In genomic region chr16:67190041-67190440, GRCh38 we compare ENCODE assay signal across 19 cellular contexts. TPM values are rescaled to one million over a fixed set of nuclear protein-coding genes. Genes with fewer than 3 reads are reported as not detected.
DNase-seq lines count a peak whose midpoint lies in the region; ATAC-seq and TF ChIP-seq lines count a peak whose summit lies in the region.
"Had no signal": no experiment of that assay in that cellular context is flagged by ENCODE, and none has a peak within 500 bp of the region (broad histone marks: within the 10 kb centered on the region; RNA-seq: fewer than 3 reads in every experiment).

A gene with protein sequence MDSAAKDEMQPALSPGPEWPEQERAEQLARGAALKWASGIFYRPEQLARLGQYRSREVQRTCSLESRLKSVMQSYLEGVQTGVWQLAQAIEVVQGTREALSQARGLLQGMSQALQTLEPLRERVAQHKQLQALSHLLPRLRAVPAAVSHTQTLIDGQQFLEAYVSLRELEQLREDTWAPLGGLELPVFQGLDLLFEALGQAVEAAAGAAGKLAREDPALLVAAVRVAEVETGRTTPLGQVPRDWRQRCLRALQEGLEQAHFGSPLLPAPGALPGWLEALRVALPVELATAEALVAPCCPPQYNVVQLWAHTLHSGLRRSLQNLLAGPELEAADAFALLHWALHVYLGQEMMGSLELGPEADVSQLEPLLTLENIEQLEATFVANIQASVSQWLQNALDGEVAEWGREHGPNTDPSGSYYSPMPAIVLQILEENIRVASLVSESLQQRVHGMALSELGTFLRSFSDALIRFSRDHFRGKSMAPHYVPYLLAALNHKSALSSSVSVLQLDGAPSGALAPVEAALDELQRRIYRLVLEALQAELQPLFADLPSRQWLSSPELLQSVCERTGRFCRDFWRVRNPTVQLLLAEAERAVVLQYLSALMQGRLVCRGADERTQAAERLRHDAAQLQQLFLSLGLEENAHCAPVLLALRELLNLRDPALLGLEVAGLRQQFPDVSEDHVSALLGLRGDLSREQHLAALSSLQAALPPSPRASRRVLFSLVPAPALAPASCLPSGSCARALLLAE (minus strand): TSS chr16:67190136. CDS start chr16:67189676, 460 bp downstream.

- DNase-seq in stimulated activated naive CD8-positive, alpha-beta T cell treated with anti-CD3 and anti-CD28 coated beads, Interleukin-15, amount 100 ng/mL, for 72 hours: no peak
- no peak for DNase-seq in stimulated activated naive CD8-positive, alpha-beta T cell treated with anti-CD3 and anti-CD28 coated beads, Interleukin-15, Interleukin-2, amounts not matched to agents 100 U/mL and 50 U/mL, for 24 hours
- DNase-seq in lung microvascular endothelial cell (ENCODE audit: low read depth in 2 of 2) (no peak), upper lobe of right lung (no peak), NCI-H146 (lab: John Stamatoyannopoulos, UW) (no peak), AG08396 (ENCODE audit: low spot score) (no peak), aorta (no peak)
- DNase-seq: activated CD4-positive, alpha-beta T cell treated with anti-CD3 and anti-CD28 coated beads, Interleukin-2, amount 50 U/mL, for 1 hour; BE2C; central memory CD4-positive, alpha-beta T cell; Kasumi-1; mammary epithelial cell; NCI-H1417 treated with DMSO at 0.1 percent for 48 hours; NCI-H2227 treated with DMSO at 0.1 percent for 48 hours; occipital lobe; stimulated activated CD4-positive, alpha-beta T cell treated with anti-CD3 and anti-CD28 coated beads, Interleukin-2, amount 100 ng/mL, for 48 hours; stimulated activated CD8-positive, alpha-beta memory T cell treated with anti-CD3 and anti-CD28 coated beads, Interleukin-4, amount 100 ng/mL, for 48 hours had no signal

- no peaks in the 10 kb centered on the region for H3K9me3 Mint-ChIP-seq in stimulated activated naive CD8-positive, alpha-beta T cell treated with anti-CD3 and anti-CD28 coated beads, Interleukin-15, amount 100 ng/mL, for 72 hours
- peaks cover 0 to 7% (median 0%) of the 10 kb centered on the region in 5 experiments for H3K9me3 Mint-ChIP-seq in brain

- H3K36me3 Mint-ChIP-seq in brain: peaks cover 14% of the 10 kb centered on the region
- H3K36me3 Mint-ChIP-seq: activated naive CD8-positive, alpha-beta T cell had no signal

- no peak within 1 kb of the TSS for H3K27ac Mint-ChIP-seq in stimulated activated naive CD8-positive, alpha-beta T cell treated with anti-CD3 and anti-CD28 coated beads, Interleukin-15, amount 100 ng/mL, for 72 hours
- H3K27ac Mint-ChIP-seq in brain: no peak within 1 kb of the TSS

- peaks cover 43% of the 10 kb centered on the region for H3K4me1 Mint-ChIP-seq in stimulated activated naive CD8-positive, alpha-beta T cell treated with anti-CD3 and anti-CD28 coated beads, Interleukin-15, amount 100 ng/mL, for 72 hours
- peaks cover 49% of the 10 kb centered on the region for H3K4me1 Mint-ChIP-seq in brain

- peak within 1 kb of the TSS; percentile 83 to 91 for H3K4me3 Mint-ChIP-seq in stimulated activated naive CD8-positive, alpha-beta T cell treated with anti-CD3 and anti-CD28 coated beads, Interleukin-15, amount 100 ng/mL, for 72 hours
- H3K4me3 Mint-ChIP-seq in brain: peak within 1 kb of the TSS in 3 of 5 experiments; percentile 66 to 95 (median 93)

- TF ChIP-seq CTCF in brain (conservative IDR thresholded peaks at IDR 0.05) (no peak), upper lobe of right lung (IDR thresholded peaks at IDR 0.05) (no peak)

- H3K27me3 Mint-ChIP-seq in stimulated activated naive CD8-positive, alpha-beta T cell treated with anti-CD3 and anti-CD28 coated beads, Interleukin-15, amount 100 ng/mL, for 72 hours: peaks cover 22% of the 10 kb centered on the region
- H3K27me3 Mint-ChIP-seq in brain: peaks cover 28% of the 10 kb centered on the region

- peak within 1 kb of the TSS; percentile 36 for H3K4me3 ChIP-seq in upper lobe of right lung
- H3K4me3 ChIP-seq in aorta (ENCODE audit: low read length in 2 of 2): no peak within 1 kb of the TSS

- H3K9me3 ChIP-seq in upper lobe of right lung (no peaks in the 10 kb centered on the region), aorta (ENCODE audit: control insufficient read depth, low read length) (no peaks in the 10 kb centered on the region)
- H3K9me3 ChIP-seq: BE2C had no signal

- H3K27me3 ChIP-seq in upper lobe of right lung: no peaks in the 10 kb centered on the region
- H3K27me3 ChIP-seq in aorta (ENCODE audit: control insufficient read depth in 1 of 2, insufficient read depth in 2 of 2, low read length in 1 of 2): no peaks in the 10 kb centered on the region
- H3K27me3 ChIP-seq: BE2C had no signal

- intact Hi-C loops in upper lobe of right lung (cut with DNase I) (no loop called here), aorta (cut with DNase I) (loop anchor here in 1 of 2 donors (5.0 kb wide), 1 partner anchor 37 kb away; the partner anchor contains the start of gene TMEM208)

- peaks cover 19% of the 10 kb centered on the region for H3K36me3 ChIP-seq in upper lobe of right lung
- peaks cover 0 to 3% of the 10 kb centered on the region in 2 donors for H3K36me3 ChIP-seq in aorta (ENCODE audit: control insufficient read depth in 1 of 2, insufficient read depth in 2 of 2, low read length in 1 of 2)

- H3K27ac ChIP-seq in upper lobe of right lung (peak within 1 kb of the TSS; percentile 51), aorta (ENCODE audit: low read depth in 1 of 2, low read length in 2 of 2) (no peak within 1 kb of the TSS)

- no peak for ATAC-seq in stimulated activated naive CD8-positive, alpha-beta T cell treated with anti-CD3 and anti-CD28 coated beads, Interleukin-15, amount 100 ng/mL, for 72 hours
- ATAC-seq in stimulated activated naive CD8-positive, alpha-beta T cell treated with anti-CD3 and anti-CD28 coated beads, Interleukin-15, Interleukin-2, amounts not matched to agents 100 U/mL and 50 U/mL, for 24 hours: no peak
- no peak for ATAC-seq in upper lobe of right lung
- no peak for ATAC-seq in aorta (ENCODE audit: low FRiP score)

- 44 to 45% methylated on average over 6 of the region's 6 CpGs for WGBS in aorta, 2 donors

- H3K4me1 ChIP-seq in upper lobe of right lung: peaks cover 36% of the 10 kb centered on the region
- no peaks in the 10 kb centered on the region for H3K4me1 ChIP-seq in aorta (ENCODE audit: control insufficient read depth in 1 of 2, insufficient read depth in 2 of 2, low read length in 2 of 2)

RNA-seq across cellular contexts. Expression of the gene that starts here (rescaled TPM):
- 3.0 TPM for polyA plus RNA-seq in brain (ENCODE audit: insufficient read depth, low read depth, low replicate concordance)
- 33.8 and 48.0 TPM in 2 replicates for total RNA-seq in lung microvascular endothelial cell
- 17.1 TPM for total RNA-seq in upper lobe of right lung
- 1 to 10 TPM; 1.3 to 4.4 TPM for total RNA-seq in aorta
- 1 to 10 TPM in 1 of 2 donors, under 1 TPM in 1; 0.51 to 1.8 TPM for polyA plus RNA-seq in aorta
- total RNA-seq: mammary epithelial cell had no signal
